8 cellular contexts compared by ENCODE assay signal in the genomic region with DNA sequence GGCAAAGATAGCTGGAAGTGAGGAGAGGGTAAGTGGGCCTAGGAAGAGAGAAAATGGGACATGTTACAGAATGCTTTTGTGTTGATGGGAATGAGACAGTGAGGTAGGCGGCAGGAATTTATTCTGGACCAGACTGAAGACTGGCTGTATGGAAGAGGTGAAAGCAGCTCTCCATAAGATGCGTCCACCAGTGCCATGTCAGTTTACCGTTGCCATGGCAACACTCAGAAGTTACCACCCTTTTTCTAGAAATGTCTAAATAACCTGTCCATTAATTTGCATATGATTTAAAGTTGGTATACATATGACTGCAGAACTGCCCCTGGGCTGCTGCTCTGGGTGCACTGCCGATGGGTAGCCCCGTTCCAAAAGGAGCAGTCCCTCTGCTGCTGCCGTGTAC.
"Had no signal": no experiment of that assay in that cellular context is flagged by ENCODE, and none has a peak within 500 bp of the region (broad histone marks: within the 10 kb centered on the region; RNA-seq: fewer than 3 reads in every experiment).

No MANE protein-coding gene starts in this region.

- H3K27ac ChIP-seq: GM23248, HL-60, KMS-11 had no signal

- H3K9ac ChIP-seq: GM23248, KMS-11 had no signal

- DNase-seq: GM23248, GOT3, H9, HCEC 1CT, IMR-90, KBM-7 had no signal

- H3K4me2 ChIP-seq: KMS-11 had no signal

- H2AFZ ChIP-seq: GM23248 had no signal

- H3K4me3 ChIP-seq: GM23248 had no signal
